12 cellular contexts compared by ENCODE assay signal in genomic region chr2:143463717-143464116, GRCh38.
DNase-seq lines count a peak whose midpoint lies in the region; ATAC-seq lines count a peak whose summit lies in the region.
"Had no signal": no experiment of that assay in that cellular context is flagged by ENCODE, and none has a peak within 500 bp of the region (broad histone marks: within the 10 kb centered on the region; RNA-seq: fewer than 3 reads in every experiment).

No MANE protein-coding gene starts in this region.

- H3K36me3 ChIP-seq in MG63, result no peaks in the 10 kb centered on the region
- H3K36me3 ChIP-seq: prostate gland, upper lobe of left lung had no signal

- no peaks in the 10 kb centered on the region; the same call in 1 of the 2 replicates for H3K27me3 ChIP-seq in MG63
- H3K27me3 ChIP-seq: upper lobe of left lung had no signal

- no peak overlapping the region for H3K4me3 ChIP-seq in MG63
- H3K4me3 ChIP-seq: prostate gland, upper lobe of left lung had no signal

- ATAC-seq in GM19023 (IDR thresholded peaks at IDR 0.05; ENCODE audit: unreplicated experiment) (peak; percentile 51), HG02623 (IDR thresholded peaks at IDR 0.05; ENCODE audit: unreplicated experiment) (peak; percentile 61), HG03460 (IDR thresholded peaks at IDR 0.05; ENCODE audit: unreplicated experiment) (peak; percentile 72)

- no peaks in the 10 kb centered on the region for H3K9me3 ChIP-seq in MG63
- H3K9me3 ChIP-seq: prostate gland, upper lobe of left lung had no signal

- DNase-seq in DMS53 (lab: John Stamatoyannopoulos, UW) (peak; percentile 34), MG63 (no peak), COLO668 (lab: John Stamatoyannopoulos, UW; ENCODE audit: unreplicated experiment) (no peak), foreskin melanocyte (no peak), pons (ENCODE audit: low spot score) (no peak)
- DNase-seq: Kasumi-1, NCI-H524, upper lobe of left lung had no signal
